1 cellular context compared by ENCODE assay signal in genomic region chr15:48501208-48501607, GRCh38.
TF ChIP-seq lines count a peak whose summit lies in the region.

No MANE protein-coding gene starts in this region.

TF ChIP-seq in IMR-90, 13 proteins besides CTCF, POLR2A, EP300 and RAD21 (continued from another document):
- no peak for TF ChIP-seq CEBPB (IDR thresholded peaks at IDR 0.05; ENCODE audit: low read depth, low read length)
- no peak for TF ChIP-seq NFE2L2 (IDR thresholded peaks at IDR 0.05; ENCODE audit: low read depth, low read length)
